In genomic region chr16:29876578-29877249, GRCh38 we compare ENCODE assay signal across 9 cellular contexts. TPM values are rescaled to one million over a fixed set of nuclear protein-coding genes. Genes with fewer than 3 reads are reported as not detected.
DNase-seq lines count a peak whose midpoint lies in the region; TF ChIP-seq lines count a peak whose summit lies in the region.
"Had no signal": no experiment of that assay in that cellular context is flagged by ENCODE, and none has a peak within 500 bp of the region (broad histone marks: within the 10 kb centered on the region; RNA-seq: fewer than 3 reads in every experiment).

No MANE protein-coding gene starts in this region.

- in situ Hi-C loops in GM13976 (cut with MboI; ENCODE audit: low sequenced_read_pairs, unreplicated experiment) = no loop called here

- DNase-seq in GM13976 (ENCODE audit: low spot score) (peak; percentile 53), fibroblast of villous mesenchyme (ENCODE audit: low read depth) (no peak), C1 segment of cervical spinal cord (lab: John Stamatoyannopoulos, UW) (no peak), MG63 (no peak), NCI-H748 treated with DMSO at 0.1 percent for 48 hours (lab: John Stamatoyannopoulos, UW) (no peak), NCI-H69 (lab: John Stamatoyannopoulos, UW) (no peak)
- DNase-seq in activated CD8-positive, alpha-beta memory T cell treated with anti-CD3 and anti-CD28 coated beads, Interleukin-2, amount 50 U/mL, for 4 hours = peak; percentile 51
- DNase-seq in stimulated activated CD4-positive, alpha-beta T cell treated with anti-CD3 and anti-CD28 coated beads, Interleukin-2, amount 100 ng/mL, for 24 hours = peak; percentile 55 to 63
- DNase-seq: Kasumi-1 had no signal

- H3K9me3 ChIP-seq in MG63 = no peaks in the 10 kb centered on the region

- TF ChIP-seq CTCF in GM13976 (IDR thresholded peaks at IDR 0.05; ENCODE audit: borderline replicate concordance, control extremely low read depth, extremely low read depth, insufficient read depth, missing control alignments) (no peak), fibroblast of villous mesenchyme (IDR thresholded peaks at IDR 0.05; ENCODE audit: insufficient read depth, low read depth, low read length) (no peak)

- peak overlapping the region; percentile 50 for H3K4me3 ChIP-seq in fibroblast of villous mesenchyme (ENCODE audit: low read depth, low read length)
- H3K4me3 ChIP-seq in MG63 = no peak overlapping the region

- H3K36me3 ChIP-seq in MG63 = no peaks in the 10 kb centered on the region; the same call in none of the 2 replicates

- H3K27me3 ChIP-seq in MG63 = no peaks in the 10 kb centered on the region

RNA-seq across cellular contexts. Expression of gene CDIPT, which starts 13.7 kb away (rescaled TPM):
- total RNA-seq in fibroblast of villous mesenchyme = 60.9 and 84.6 TPM in 2 replicates
- 64.9 and 78.6 TPM in 2 replicates for total RNA-seq in MG63 (2014; rRNA removed; shearing (Covaris generic); ENCODE audit: low replicate concordance)

RNA-seq across cellular contexts. Expression of gene SEZ6L2, which starts 22.6 kb away (rescaled TPM):
- 2.6 and 4.7 TPM in 2 replicates for total RNA-seq in fibroblast of villous mesenchyme
- 18.0 and 28.5 TPM in 2 replicates for total RNA-seq in MG63 (2014; rRNA removed; shearing (Covaris generic); ENCODE audit: low replicate concordance)

RNA-seq across cellular contexts. Expression of gene ASPHD1, which starts 23.6 kb away (rescaled TPM):
- 5.2 and 7.8 TPM in 2 replicates for total RNA-seq in fibroblast of villous mesenchyme
- 48.3 and 73.0 TPM in 2 replicates for total RNA-seq in MG63 (2014; rRNA removed; shearing (Covaris generic); ENCODE audit: low replicate concordance)

RNA-seq across cellular contexts. Expression of gene KCTD13, which starts 49.3 kb away (rescaled TPM):
- total RNA-seq in fibroblast of villous mesenchyme = 8.2 and 10.0 TPM in 2 replicates
- 5.1 and 7.6 TPM in 2 replicates for total RNA-seq in MG63 (2014; rRNA removed; shearing (Covaris generic); ENCODE audit: low replicate concordance)

RNA-seq across cellular contexts. Expression of gene MVP, which starts 56.5 kb away (rescaled TPM):
- 211 and 250 TPM in 2 replicates for total RNA-seq in fibroblast of villous mesenchyme
- 77.1 and 147 TPM in 2 replicates for total RNA-seq in MG63 (2014; rRNA removed; shearing (Covaris generic); ENCODE audit: low replicate concordance)

Comparison
In these comparisons a context has a peak if more than half of its experiments do, and no peak if none do; other contexts are left out.
1. DNase-seq: peak in GM13976 (single experiment), activated CD8-positive, alpha-beta memory T cell treated with anti-CD3 and anti-CD28 coated beads, Interleukin-2, amount 50 U/mL, for 4 hours (single experiment) and stimulated activated CD4-positive, alpha-beta T cell treated with anti-CD3 and anti-CD28 coated beads, Interleukin-2, amount 100 ng/mL, for 24 hours (2 of 2); none in fibroblast of villous mesenchyme (single experiment), C1 segment of cervical spinal cord (0 of 14), MG63 (single experiment), NCI-H748 treated with DMSO at 0.1 percent for 48 hours (single experiment) and NCI-H69 (single experiment).